36 cellular contexts compared by ENCODE assay signal in genomic region chr16:10592611-10593010, GRCh38.
"Had no signal": no experiment of that assay in that cellular context is flagged by ENCODE, and none has a peak within 500 bp of the region (broad histone marks: within the 10 kb centered on the region; RNA-seq: fewer than 3 reads in every experiment).

No MANE protein-coding gene starts in this region.

- H3K4me3 ChIP-seq: MG63 had no signal

- H3K36me3 ChIP-seq: MG63 had no signal

- DNase-seq: Kasumi-1, MG63, MM.1S, MV-4-11, NCI-H1048, NCI-H1092, NCI-H1092 treated with DMSO at 0.1 percent for 48 hours, NCI-H1105, NCI-H1105 treated with DMSO at 0.1 percent for 48 hours, NCI-H1417, NCI-H1417 treated with DMSO at 0.1 percent for 48 hours, NCI-H1436, NCI-H1436 treated with DMSO at 0.1 percent for 48 hours, NCI-H146, NCI-H1694, NCI-H1694 treated with DMSO at 0.1 percent for 48 hours, NCI-H187, NCI-H187 treated with DMSO at 0.1 percent for 48 hours, NCI-H1930, NCI-H2029, NCI-H2029 treated with DMSO at 0.1 percent for 48 hours, NCI-H2081, NCI-H2081 treated with DMSO at 0.1 percent for 48 hours, NCI-H2107, NCI-H2171, NCI-H2171 treated with DMSO at 0.1 percent for 48 hours, NCI-H2227 treated with DMSO at 0.1 percent for 48 hours, NCI-H226, NCI-H345, NCI-H446, NCI-H446 treated with DMSO at 0.1 percent for 48 hours, NCI-H510A, NCI-H510A treated with DMSO at 0.1 percent for 48 hours, NCI-H524, NCI-H524 treated with DMSO at 0.1 percent for 48 hours, NCI-H526 had no signal

- H3K9me3 ChIP-seq: MG63 had no signal
